8 cellular contexts compared by ENCODE assay signal in genomic region chr12:120528861-120529525, GRCh38. TPM values are rescaled to one million over a fixed set of nuclear protein-coding genes. Genes with fewer than 3 reads are reported as not detected.
DNase-seq lines count a peak whose midpoint lies in the region; ATAC-seq, FAIRE-seq and TF ChIP-seq lines count a peak whose summit lies in the region.

TSS of gene COQ5 (minus strand) at chr12:120529158. CDS start at chr12:120529141, 17 bp downstream.

- peak within 1 kb of the TSS; percentile 83 for H3K14ac ChIP-seq in IMR-90 (replicated peaks; ENCODE audit: low read depth, low read length)

- no peaks in the 10 kb centered on the region for H3K9me2 ChIP-seq in PC-9 (ENCODE audit: insufficient read depth)

- no peak for FAIRE-seq in D721Med (lab: Jason Lieb, UNC)

- H2BK5ac ChIP-seq in IMR-90 (ENCODE audit: low read depth, low read length, poor library complexity, severe bottlenecking): peak within 1 kb of the TSS; percentile 93

- no peaks in the 10 kb centered on the region for H4K20me1 ChIP-seq in IMR-90 (ENCODE audit: insufficient read depth, low read length)
- no peaks in the 10 kb centered on the region for H4K20me1 ChIP-seq in PC-9 (ENCODE audit: insufficient read depth)

- peaks cover 23% of the 10 kb centered on the region for H3K4me1 Mint-ChIP-seq in activated T-cell treated with anti-CD3 and anti-CD28 coated beads, Interleukin-2, amount 50 U/mL, for 72 hours (ENCODE audit: low read depth)

- peak; percentile 70 for DNase-seq in D721Med (ENCODE audit: insufficient read length, low spot score)
- DNase-seq in IMR-90: peak; percentile 83
- peak; percentile 50 to 77 for DNase-seq in PC-9
- DNase-seq in activated T-cell treated with anti-CD3 and anti-CD28 coated beads, Interleukin-2, amount 50 U/mL, for 72 hours: peak; percentile 86 to 87
- peak; percentile 97 for DNase-seq in esophagus muscularis mucosa (ENCODE audit: extremely low spot score)
- peak; percentile 68 to 74 for DNase-seq in stimulated activated CD8-positive, alpha-beta memory T cell treated with anti-CD3 and anti-CD28 coated beads, Interleukin-7, amount 100 ng/mL, for 4 hours (ENCODE audit: low read depth in 2 of 2)

- peak within 1 kb of the TSS; percentile 85 for H3K18ac ChIP-seq in IMR-90 (ENCODE audit: low read depth, low read length)

- H4K8ac ChIP-seq in IMR-90 (ENCODE audit: low read depth in 2 of 2, low read length in 2 of 2): peak within 1 kb of the TSS; percentile 89 to 98

- CTCF ChIA-PET in IMR-90 (lab: Yijun Ruan, JAX): no interaction called here
- CTCF ChIA-PET in PC-9 (lab: Charles Lee): interaction anchor here (0.7 kb wide), 2 partner anchors 37 to 74 kb away, joined by 3 to 7 read pairs; no protein-coding TSS in a partner anchor

- peak; percentile 60 for ATAC-seq in GM21526 (IDR thresholded peaks at IDR 0.05; ENCODE audit: low FRiP score, unreplicated experiment)
- peak; percentile 96 for ATAC-seq in IMR-90 (ENCODE audit: low read depth)
- peak; percentile 96 for ATAC-seq in activated T-cell treated with anti-CD3 and anti-CD28 coated beads, Interleukin-2, amount 50 U/mL, for 72 hours (replicated peaks in 1 of 2)

- POLR2A ChIA-PET in IMR-90 (lab: Charles Lee; ENCODE audit: unreplicated experiment): no interaction called here
- POLR2A ChIA-PET in PC-9 (lab: Charles Lee; ENCODE audit: unreplicated experiment): interaction anchor here (0.5 to 0.7 kb wide), 2 partner anchors 55 to 328 kb away, joined by 4 to 7 read pairs; partner anchors contain the start of gene RPLP0

- peak within 1 kb of the TSS; percentile 100 for H3K27ac Mint-ChIP-seq in activated T-cell treated with anti-CD3 and anti-CD28 coated beads, Interleukin-2, amount 50 U/mL, for 72 hours

- peak within 1 kb of the TSS; percentile 46; the same call in 1 of the 3 replicates for H2BK15ac ChIP-seq in IMR-90 (ENCODE audit: low read depth, low read length)

- BruUV-seq in IMR-90 (replicated peaks; lab: Mats Ljungman, UMichigan) (no TSS peak), PC-9 (replicated peaks; lab: Mats Ljungman, UMichigan) (no TSS peak)

- H2BK120ac ChIP-seq in IMR-90 (ENCODE audit: low read depth, low read length): peak within 1 kb of the TSS; percentile 73

- WGBS in IMR-90 (ENCODE audit: extremely low coverage in 2 of 2, insufficient read length in 1 of 2), 2 experiments: 0% methylated on average over 18 of the region's 38 CpGs; no CpG with 5 or more reads in 1 of the 2 experiments
- WGBS in esophagus muscularis mucosa: under 1% methylated on average over 21 of the region's 38 CpGs

- TF ChIP-seq RAD21 in IMR-90 (IDR thresholded peaks at IDR 0.05; ENCODE audit: low read length): no peak

- TF ChIP-seq EP300 in esophagus muscularis mucosa (IDR thresholded peaks at IDR 0.05): no peak

- peak within 1 kb of the TSS; percentile 80 for H3K4me2 ChIP-seq in IMR-90 (ENCODE audit: low read depth, low read length)
- H3K4me2 ChIP-seq in PC-9: peak within 1 kb of the TSS; percentile 99

- H3K23ac ChIP-seq in IMR-90 (ENCODE audit: low read depth, low read length): peak within 1 kb of the TSS; percentile 76

- in situ Hi-C loops in IMR-90 (cut with MboI; ENCODE audit: low sequenced_read_pairs): no loop called here

- peak within 1 kb of the TSS; percentile 90 for H4K5ac ChIP-seq in IMR-90 (ENCODE audit: low read depth, low read length)

- peak within 1 kb of the TSS; percentile 40; the same call in 1 of the 2 replicates for H2BK20ac ChIP-seq in IMR-90 (ENCODE audit: low read depth, low read length)

- H3K9me3 ChIP-seq in IMR-90 (ENCODE audit: control insufficient read depth, insufficient read depth, low read length) (no peaks in the 10 kb centered on the region), PC-9 (ENCODE audit: insufficient read depth, low read depth) (no peaks in the 10 kb centered on the region), esophagus muscularis mucosa (no peaks in the 10 kb centered on the region), muscle layer of duodenum (ENCODE audit: control insufficient read depth in 1 of 2, low read length in 2 of 2) (no peaks in the 10 kb centered on the region)

- no peaks in the 10 kb centered on the region for H3K9me3 Mint-ChIP-seq in activated T-cell treated with anti-CD3 and anti-CD28 coated beads, Interleukin-2, amount 50 U/mL, for 72 hours

- peaks cover 0 to 5% of the 10 kb centered on the region in 2 donors for H3K36me3 Mint-ChIP-seq in activated T-cell treated with anti-CD3 and anti-CD28 coated beads, Interleukin-2, amount 50 U/mL, for 72 hours (ENCODE audit: insufficient read depth in 2 of 2)

- peak; percentile 82 for TF ChIP-seq POLR2A in IMR-90 (IDR thresholded peaks at IDR 0.05; ENCODE audit: low read depth, low read length)
- TF ChIP-seq POLR2A in esophagus muscularis mucosa (IDR thresholded peaks at IDR 0.05; ENCODE audit: low read depth): no peak

- no peak for TF ChIP-seq CTCF in D721Med (IDR thresholded peaks at IDR 0.05; ENCODE audit: insufficient read depth, missing control alignments)
- TF ChIP-seq CTCF in IMR-90 (conservative IDR thresholded peaks at IDR 0.05; ENCODE audit: low read depth, low read length): no peak
- no peak for TF ChIP-seq CTCF in PC-9 (conservative IDR thresholded peaks at IDR 0.05)
- TF ChIP-seq CTCF in esophagus muscularis mucosa (IDR thresholded peaks at IDR 0.05): no peak

- H2AFZ ChIP-seq in IMR-90 (replicated peaks; ENCODE audit: low read length, poor library complexity) (peak within 1 kb of the TSS; percentile 97), PC-9 (peak within 1 kb of the TSS; percentile 98)

- peak within 1 kb of the TSS; percentile 78 for H2AK9ac ChIP-seq in IMR-90 (replicated peaks; ENCODE audit: low read depth, low read length, poor library complexity)

- H3K9me1 ChIP-seq in IMR-90 (ENCODE audit: insufficient read depth, low read length): no peaks in the 10 kb centered on the region

- no peaks in the 10 kb centered on the region for H3K27me3 Mint-ChIP-seq in activated T-cell treated with anti-CD3 and anti-CD28 coated beads, Interleukin-2, amount 50 U/mL, for 72 hours (ENCODE audit: low read depth)

- H3K27me3 ChIP-seq in IMR-90 (ENCODE audit: control insufficient read depth, insufficient read depth, low read length): no peaks in the 10 kb centered on the region
- no peaks in the 10 kb centered on the region for H3K27me3 ChIP-seq in PC-9 (ENCODE audit: insufficient read depth, low read depth)
- no peaks in the 10 kb centered on the region for H3K27me3 ChIP-seq in esophagus muscularis mucosa
- no peaks in the 10 kb centered on the region for H3K27me3 ChIP-seq in muscle layer of duodenum (ENCODE audit: low read depth, low read length)

- H3K4me3 ChIP-seq in IMR-90 (ENCODE audit: insufficient read depth, low read depth, low read length) (peak within 1 kb of the TSS; percentile 86), PC-9 (peak within 1 kb of the TSS; percentile 80), esophagus muscularis mucosa (peak within 1 kb of the TSS; percentile 69 to 94 (median 80)), muscle layer of duodenum (ENCODE audit: low read depth in 1 of 2, low read length in 2 of 2) (peak within 1 kb of the TSS; percentile 65 to 86)

- H2AK5ac ChIP-seq in IMR-90 (ENCODE audit: low read depth, low read length): peak within 1 kb of the TSS; percentile 16; the same call in 1 of the 2 replicates

- peak within 1 kb of the TSS; percentile 81 for H3K56ac ChIP-seq in IMR-90 (ENCODE audit: extremely low read depth, insufficient read depth, low read length)

- H3K79me1 ChIP-seq in IMR-90 (ENCODE audit: low read depth in 1 of 2, low read length in 2 of 2): peaks cover 5 to 21% of the 10 kb centered on the region in 2 experiments; a peak in 3 of 4 replicates

- no peaks in the 10 kb centered on the region; the same call in 1 of the 2 replicates for H3K36me3 ChIP-seq in IMR-90 (ENCODE audit: control insufficient read depth, insufficient read depth, low read length)
- H3K36me3 ChIP-seq in PC-9 (ENCODE audit: low read depth): no peaks in the 10 kb centered on the region
- peaks cover 0 to 13% (median 0%) of the 10 kb centered on the region in 4 donors for H3K36me3 ChIP-seq in esophagus muscularis mucosa
- H3K36me3 ChIP-seq in muscle layer of duodenum (ENCODE audit: control insufficient read depth in 1 of 2, insufficient read depth in 2 of 2, low read length in 2 of 2): no peaks in the 10 kb centered on the region

- H4K91ac ChIP-seq in IMR-90 (ENCODE audit: insufficient read depth, low read depth, low read length): peak within 1 kb of the TSS; percentile 91

- H3K4me1 ChIP-seq in IMR-90 (ENCODE audit: control insufficient read depth, insufficient read depth, low read length): peaks cover 2% of the 10 kb centered on the region; the same call in 1 of the 2 replicates
- peaks cover 24% of the 10 kb centered on the region for H3K4me1 ChIP-seq in PC-9 (replicated peaks; ENCODE audit: insufficient read depth)
- H3K4me1 ChIP-seq in esophagus muscularis mucosa: peaks cover 0 to 23% (median 20%) of the 10 kb centered on the region in 4 donors
- no peaks in the 10 kb centered on the region for H3K4me1 ChIP-seq in muscle layer of duodenum (ENCODE audit: control insufficient read depth in 1 of 2, insufficient read depth in 2 of 2, low read length in 2 of 2)

- H3K9ac ChIP-seq in IMR-90 (ENCODE audit: low read depth, low read length): peak within 1 kb of the TSS; percentile 91

- H3K4ac ChIP-seq in IMR-90 (ENCODE audit: low read depth, low read length): peak within 1 kb of the TSS; percentile 92

- H3K27ac ChIP-seq in IMR-90 (ENCODE audit: insufficient read depth, low read length): peak within 1 kb of the TSS; percentile 95
- peak within 1 kb of the TSS; percentile 68 for H3K27ac ChIP-seq in PC-9
- H3K27ac ChIP-seq in esophagus muscularis mucosa (replicated peaks in 1 of 4): peak within 1 kb of the TSS; percentile 90 to 95 (median 94)
- H3K27ac ChIP-seq in muscle layer of duodenum (ENCODE audit: low read length): peak within 1 kb of the TSS; percentile 92

- H3K79me2 ChIP-seq in PC-9 (ENCODE audit: low read depth): peaks cover 5% of the 10 kb centered on the region

- intact Hi-C loops in IMR-90 (cut with micrococcal nuclease): loop anchor here (2.0 kb wide), 1 partner anchor 32 kb away; the partner anchor contains the start of gene DYNLL1
- intact Hi-C loops in PC-9 (cut with micrococcal nuclease; ENCODE audit: unreplicated experiment): loop anchor here (2.0 kb wide), 1 partner anchor 34 kb away; no protein-coding TSS in a partner anchor
- intact Hi-C loops in esophagus muscularis mucosa (cut with DNase I): loop anchor here (2.0 kb wide), 1 partner anchor 32 kb away; the partner anchor contains the start of gene DYNLL1

- peaks cover 40% of the 10 kb centered on the region for H3F3A ChIP-seq in PC-9 (ENCODE audit: insufficient read depth, low read depth)

- H3K4me3 Mint-ChIP-seq in activated T-cell treated with anti-CD3 and anti-CD28 coated beads, Interleukin-2, amount 50 U/mL, for 72 hours: peak within 1 kb of the TSS; percentile 99 to 100

- dilution Hi-C loops in IMR-90 (cut with HindIII; ENCODE audit: low sequenced_read_pairs, unreplicated experiment): no loop called here

RNA-seq across cellular contexts. Expression of gene COQ5, which starts in this region (rescaled TPM):
- total RNA-seq in IMR-90 (2012; rRNA removed) (25.1 and 29.4 TPM in 2 replicates), PC-9 (2021) (30.4 and 32.2 TPM in 2 replicates), esophagus muscularis mucosa (10 to 100 TPM; 12.1 to 25.3 (median 21.4) TPM)
- 17.3 and 21.6 TPM in 2 replicates for polyA plus RNA-seq in IMR-90 (2012; rRNA removed)
- polyA plus RNA-seq in IMR-90 (2012; cell fraction: cytosol; rRNA removed): 7.9 and 8.7 TPM in 2 replicates
- polyA plus RNA-seq in IMR-90 (2012; cell fraction: nucleus; rRNA removed; ENCODE audit: low replicate concordance): 5.4 and 34.4 TPM in 2 replicates
- total RNA-seq in activated T-cell treated with anti-CD3 and anti-CD28 coated beads, Interleukin-2, amount 50 U/mL, for 72 hours: 10 to 100 TPM; 28.9 to 36.7 TPM

Comparison
In these comparisons a context has a peak if more than half of its experiments do, and no peak if none do; other contexts are left out.
1. Peak in every context shown above with its lines: DNase-seq, ATAC-seq, H3K4me3 ChIP-seq and H3K27ac ChIP-seq.